ENCODE assay signal across 2 cellular contexts in the genomic region with DNA sequence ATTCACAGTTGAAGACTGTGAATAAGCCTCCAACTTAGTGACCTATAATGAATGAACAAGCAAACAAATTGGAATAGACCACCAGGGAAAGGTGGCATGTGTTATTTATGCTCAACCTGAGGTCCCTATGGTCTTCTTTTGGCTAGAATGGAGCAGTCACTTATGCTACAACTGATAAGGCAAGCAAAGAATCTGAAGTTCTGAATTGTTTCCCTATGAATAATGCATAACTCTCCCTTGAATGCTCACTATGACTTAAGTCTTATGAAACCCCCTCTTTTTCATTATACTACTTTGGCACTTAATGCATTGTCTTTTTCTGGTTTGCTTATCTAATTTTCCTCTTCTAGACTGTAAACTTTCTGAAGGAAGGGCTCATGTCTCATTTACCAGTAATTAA.
TF ChIP-seq lines count a peak whose summit lies in the region.

No MANE protein-coding gene starts in this region.

TF ChIP-seq in IMR-90, 13 proteins besides CTCF, POLR2A, EP300 and RAD21:
- no peak for TF ChIP-seq FOS (IDR thresholded peaks at IDR 0.05; ENCODE audit: low read depth, low read length)
- no peak for TF ChIP-seq MXI1 (IDR thresholded peaks at IDR 0.05; ENCODE audit: borderline replicate concordance, low read depth, low read length)
- no peak for TF ChIP-seq SMC3 (IDR thresholded peaks at IDR 0.05; ENCODE audit: low read depth, low read length)
- TF ChIP-seq RCOR1 (IDR thresholded peaks at IDR 0.05; ENCODE audit: insufficient replicate concordance, low read length), result no peak
- TF ChIP-seq RFX5 (IDR thresholded peaks at IDR 0.05; ENCODE audit: low read depth, low read length), result no peak
- TF ChIP-seq CEBPB (IDR thresholded peaks at IDR 0.05; ENCODE audit: low read depth, low read length), result no peak
- no peak for TF ChIP-seq CHD1 (IDR thresholded peaks at IDR 0.05; ENCODE audit: low read depth, low read length)
- TF ChIP-seq, protein P1, sequence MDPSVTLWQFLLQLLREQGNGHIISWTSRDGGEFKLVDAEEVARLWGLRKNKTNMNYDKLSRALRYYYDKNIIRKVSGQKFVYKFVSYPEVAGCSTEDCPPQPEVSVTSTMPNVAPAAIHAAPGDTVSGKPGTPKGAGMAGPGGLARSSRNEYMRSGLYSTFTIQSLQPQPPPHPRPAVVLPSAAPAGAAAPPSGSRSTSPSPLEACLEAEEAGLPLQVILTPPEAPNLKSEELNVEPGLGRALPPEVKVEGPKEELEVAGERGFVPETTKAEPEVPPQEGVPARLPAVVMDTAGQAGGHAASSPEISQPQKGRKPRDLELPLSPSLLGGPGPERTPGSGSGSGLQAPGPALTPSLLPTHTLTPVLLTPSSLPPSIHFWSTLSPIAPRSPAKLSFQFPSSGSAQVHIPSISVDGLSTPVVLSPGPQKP (IDR thresholded peaks at IDR 0.05; ENCODE audit: borderline replicate concordance, low read depth, low read length), result no peak
- TF ChIP-seq, protein P2, sequence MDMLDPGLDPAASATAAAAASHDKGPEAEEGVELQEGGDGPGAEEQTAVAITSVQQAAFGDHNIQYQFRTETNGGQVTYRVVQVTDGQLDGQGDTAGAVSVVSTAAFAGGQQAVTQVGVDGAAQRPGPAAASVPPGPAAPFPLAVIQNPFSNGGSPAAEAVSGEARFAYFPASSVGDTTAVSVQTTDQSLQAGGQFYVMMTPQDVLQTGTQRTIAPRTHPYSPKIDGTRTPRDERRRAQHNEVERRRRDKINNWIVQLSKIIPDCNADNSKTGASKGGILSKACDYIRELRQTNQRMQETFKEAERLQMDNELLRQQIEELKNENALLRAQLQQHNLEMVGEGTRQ (IDR thresholded peaks at IDR 0.05; ENCODE audit: low read depth, low read length), result no peak
- TF ChIP-seq BHLHE40 (IDR thresholded peaks at IDR 0.05; ENCODE audit: low read depth, low read length), result no peak
- TF ChIP-seq NFE2L2 (IDR thresholded peaks at IDR 0.05; ENCODE audit: low read depth, low read length), result no peak
- TF ChIP-seq MAZ (IDR thresholded peaks at IDR 0.05; ENCODE audit: borderline replicate concordance, low read depth, low read length), result no peak
- TF ChIP-seq MAFK (IDR thresholded peaks at IDR 0.05; ENCODE audit: low read depth, low read length), result no peak

TF ChIP-seq in endothelial cell of umbilical vein, 7 proteins besides CTCF, POLR2A, EP300 and RAD21:
- no peak for TF ChIP-seq GATA2 (IDR thresholded peaks at IDR 0.05; ENCODE audit: insufficient read depth, insufficient read length, low read depth, low read length)
- no peak for TF ChIP-seq JUN (IDR thresholded peaks at IDR 0.05; ENCODE audit: borderline replicate concordance, insufficient read depth, insufficient read length, low read depth)
- no peak for TF ChIP-seq POLR2AphosphoS5 (IDR thresholded peaks at IDR 0.05; ENCODE audit: insufficient read depth, low read depth, low read length)
- TF ChIP-seq EZH2 (IDR thresholded peaks at IDR 0.05; ENCODE audit: borderline replicate concordance, low read depth, low read length, severe bottlenecking), result no peak
- no peak for TF ChIP-seq FOS (IDR thresholded peaks at IDR 0.05; ENCODE audit: borderline replicate concordance, insufficient read depth, low read length)
- TF ChIP-seq, protein P3, sequence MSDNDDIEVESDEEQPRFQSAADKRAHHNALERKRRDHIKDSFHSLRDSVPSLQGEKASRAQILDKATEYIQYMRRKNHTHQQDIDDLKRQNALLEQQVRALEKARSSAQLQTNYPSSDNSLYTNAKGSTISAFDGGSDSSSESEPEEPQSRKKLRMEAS (IDR thresholded peaks at IDR 0.05; ENCODE audit: insufficient read depth, insufficient read length), result no peak
- TF ChIP-seq MYC (IDR thresholded peaks at IDR 0.05; ENCODE audit: low read depth, low read length), result no peak
TF ChIP-seq in endothelial cell of umbilical vein: peak in this region for 0.
